ENCODE assay signal across 24 cellular contexts in the genomic region with DNA sequence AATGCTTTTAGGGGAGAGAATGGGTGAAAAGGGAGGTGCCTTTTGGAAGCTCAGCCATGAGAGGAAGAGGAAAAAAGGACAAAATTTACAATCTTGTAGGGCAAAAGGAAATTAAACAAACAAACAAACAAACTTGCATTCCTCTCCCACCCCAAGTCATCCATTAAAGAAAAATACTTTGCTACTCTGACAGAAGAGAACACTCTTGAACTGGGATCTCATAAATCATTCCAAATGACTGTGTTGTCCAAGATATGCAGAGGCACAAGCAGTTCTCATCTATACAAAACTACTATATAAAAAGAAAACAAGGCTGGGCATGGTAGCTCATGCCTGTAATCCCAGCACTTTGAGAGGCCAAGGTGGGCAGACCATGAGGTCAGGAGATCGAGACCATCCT. TPM values are rescaled to one million over a fixed set of nuclear protein-coding genes. Genes with fewer than 3 reads are reported as not detected.
A peak's percentile ranks its signal among the peaks of the same experiment; 100 is the strongest.
DNase-seq lines count a peak whose midpoint lies in the region; ATAC-seq and TF ChIP-seq lines count a peak whose summit lies in the region.
"Had no signal": no experiment of that assay in that cellular context is flagged by ENCODE, and none has a peak within 500 bp of the region (broad histone marks: within the 10 kb centered on the region; RNA-seq: fewer than 3 reads in every experiment).

No MANE protein-coding gene starts in this region.

- H3K9me3 Mint-ChIP-seq in activated T-cell treated with anti-CD3 and anti-CD28 coated beads, Interleukin-2, amount 50 U/mL, for 24 hours: no peaks in the 10 kb centered on the region
- H3K9me3 Mint-ChIP-seq in activated T-cell treated with anti-CD3 and anti-CD28 coated beads, Interleukin-2, amount 50 U/mL, for 4 hours: no peaks in the 10 kb centered on the region
- H3K9me3 Mint-ChIP-seq in type B pancreatic cell: no peaks in the 10 kb centered on the region
- no peaks in the 10 kb centered on the region for H3K9me3 Mint-ChIP-seq in activated CD8-positive, alpha-beta memory T cell treated with anti-CD3 and anti-CD28 coated beads, Interleukin-2, amount 10 ng/mL, durations not matched to agents 7 days and 5 days (ENCODE audit: low read depth)

- no peak overlapping the region for H3K4me3 ChIP-seq in aorta (ENCODE audit: low read length in 2 of 2)
- H3K4me3 ChIP-seq: BLaER1 treated with 17β-estradiol and CSF1 and Interleukin-3, amounts not matched to agents 10 nM and 100 nM had no signal

- H3K36me3 Mint-ChIP-seq in activated T-cell treated with anti-CD3 and anti-CD28 coated beads, Interleukin-2, amount 50 U/mL, for 24 hours (ENCODE audit: low read depth): peaks cover 65% of the 10 kb centered on the region
- peaks cover 21% of the 10 kb centered on the region for H3K36me3 Mint-ChIP-seq in activated T-cell treated with anti-CD3 and anti-CD28 coated beads, Interleukin-2, amount 50 U/mL, for 4 hours (ENCODE audit: insufficient read depth)
- H3K36me3 Mint-ChIP-seq in T-helper 17 cell (ENCODE audit: low read depth) (peaks cover 14% of the 10 kb centered on the region), type B pancreatic cell (peaks cover 18% of the 10 kb centered on the region)
- H3K36me3 Mint-ChIP-seq in activated CD8-positive, alpha-beta memory T cell treated with anti-CD3 and anti-CD28 coated beads, Interleukin-2, amount 10 ng/mL, durations not matched to agents 7 days and 5 days: peaks cover 17% of the 10 kb centered on the region

- H3K4me3 Mint-ChIP-seq in activated T-cell treated with anti-CD3 and anti-CD28 coated beads, Interleukin-2, amount 50 U/mL, for 24 hours: no peak overlapping the region
- H3K4me3 Mint-ChIP-seq in activated T-cell treated with anti-CD3 and anti-CD28 coated beads, Interleukin-2, amount 50 U/mL, for 4 hours: no peak overlapping the region
- H3K4me3 Mint-ChIP-seq in T-helper 17 cell: no peak overlapping the region
- peak overlapping the region; percentile 12 for H3K4me3 Mint-ChIP-seq in type B pancreatic cell
- no peak overlapping the region for H3K4me3 Mint-ChIP-seq in activated CD8-positive, alpha-beta memory T cell treated with anti-CD3 and anti-CD28 coated beads, Interleukin-2, amount 10 ng/mL, durations not matched to agents 7 days and 5 days

- CTCF ChIA-PET in activated CD8-positive, alpha-beta memory T cell treated with anti-CD3 and anti-CD28 coated beads, Interleukin-2, amount 10 ng/mL, durations not matched to agents 7 days and 5 days (lab: Charles Lee): interaction anchor here (0.7 to 0.9 kb wide), 2 partner anchors 14 to 80 kb away, joined by 3 read pairs; no protein-coding TSS in a partner anchor

- peak overlapping the region; percentile 50 for H3K27ac Mint-ChIP-seq in activated T-cell treated with anti-CD3 and anti-CD28 coated beads, Interleukin-2, amount 50 U/mL, for 24 hours
- H3K27ac Mint-ChIP-seq in T-helper 17 cell: peak overlapping the region; percentile 27
- H3K27ac Mint-ChIP-seq in type B pancreatic cell: peak overlapping the region; percentile 85
- no peak overlapping the region for H3K27ac Mint-ChIP-seq in activated CD8-positive, alpha-beta memory T cell treated with anti-CD3 and anti-CD28 coated beads, Interleukin-2, amount 10 ng/mL, durations not matched to agents 7 days and 5 days

- ATAC-seq in activated T-cell treated with anti-CD3 and anti-CD28 coated beads, Interleukin-2, amount 50 U/mL, for 4 hours: no peak
- ATAC-seq in T-helper 17 cell (no peak), aorta (ENCODE audit: low FRiP score) (no peak)
- no peak for ATAC-seq in activated CD8-positive, alpha-beta memory T cell treated with anti-CD3 and anti-CD28 coated beads, Interleukin-2, amount 10 ng/mL, durations not matched to agents 7 days and 5 days
- ATAC-seq: HepG2, Panc1 had no signal

- DNase-seq in activated T-cell treated with anti-CD3 and anti-CD28 coated beads, Interleukin-2, amount 50 U/mL, for 24 hours: no peak
- no peak for DNase-seq in activated T-cell treated with anti-CD3 and anti-CD28 coated beads, Interleukin-2, amount 50 U/mL, for 4 hours
- DNase-seq in T-helper 17 cell (no peak), left kidney (ENCODE audit: low read depth, low spot score) (peak; percentile 83), type B pancreatic cell (ENCODE audit: extremely low spot score, unreplicated experiment) (no peak), aorta (no peak), dedifferentiated amniotic fluid mesenchymal stem cell (ENCODE audit: extremely low spot score) (no peak)
- no peak for DNase-seq in activated CD8-positive, alpha-beta memory T cell treated with anti-CD3 and anti-CD28 coated beads, Interleukin-2, amount 10 ng/mL, durations not matched to agents 7 days and 5 days
- DNase-seq: 8988T, DMS53, GF-D8, KBM-7, MM.1S, NCI-H1048, NCI-H1417 treated with DMSO at 0.1 percent for 48 hours, NCI-H187 treated with DMSO at 0.1 percent for 48 hours, NCI-H510A, NCI-H748 treated with DMSO at 0.1 percent for 48 hours, SIG-M5, SK-N-SH had no signal

- no peaks in the 10 kb centered on the region for H3K4me1 ChIP-seq in aorta (ENCODE audit: control insufficient read depth in 1 of 2, insufficient read depth in 2 of 2, low read length in 2 of 2)

- H3K4me1 Mint-ChIP-seq in activated T-cell treated with anti-CD3 and anti-CD28 coated beads, Interleukin-2, amount 50 U/mL, for 24 hours (ENCODE audit: low read depth): no peaks in the 10 kb centered on the region
- H3K4me1 Mint-ChIP-seq in activated T-cell treated with anti-CD3 and anti-CD28 coated beads, Interleukin-2, amount 50 U/mL, for 4 hours (ENCODE audit: low read depth): no peaks in the 10 kb centered on the region
- H3K4me1 Mint-ChIP-seq in T-helper 17 cell: no peaks in the 10 kb centered on the region
- no peaks in the 10 kb centered on the region for H3K4me1 Mint-ChIP-seq in type B pancreatic cell (ENCODE audit: unreplicated experiment)
- H3K4me1 Mint-ChIP-seq in activated CD8-positive, alpha-beta memory T cell treated with anti-CD3 and anti-CD28 coated beads, Interleukin-2, amount 10 ng/mL, durations not matched to agents 7 days and 5 days: no peaks in the 10 kb centered on the region

- 80 to 88% methylated on average over 1 of the region's 1 CpG for WGBS in aorta, 2 donors

- peaks cover 0 to 10% of the 10 kb centered on the region in 2 donors for H3K36me3 ChIP-seq in aorta (ENCODE audit: control insufficient read depth in 1 of 2, insufficient read depth in 2 of 2, low read length in 1 of 2)

- no peaks in the 10 kb centered on the region for H3K9me3 ChIP-seq in T-helper 17 cell (ENCODE audit: control insufficient read depth, low read length, poor library complexity, severe bottlenecking)
- H3K9me3 ChIP-seq in aorta (ENCODE audit: control insufficient read depth, low read length): no peaks in the 10 kb centered on the region
- H3K9me3 ChIP-seq: SK-N-SH had no signal

- no peak overlapping the region for H3K27ac ChIP-seq in aorta (ENCODE audit: low read depth in 1 of 2, low read length in 2 of 2)
- H3K27ac ChIP-seq: BLaER1 treated with 17β-estradiol and CSF1 and Interleukin-3, amounts not matched to agents 10 nM and 100 nM; HL-60 had no signal

- H3K27me3 Mint-ChIP-seq in activated T-cell treated with anti-CD3 and anti-CD28 coated beads, Interleukin-2, amount 50 U/mL, for 24 hours: no peaks in the 10 kb centered on the region
- H3K27me3 Mint-ChIP-seq in activated T-cell treated with anti-CD3 and anti-CD28 coated beads, Interleukin-2, amount 50 U/mL, for 4 hours (ENCODE audit: low read depth): no peaks in the 10 kb centered on the region
- no peaks in the 10 kb centered on the region for H3K27me3 Mint-ChIP-seq in T-helper 17 cell
- H3K27me3 Mint-ChIP-seq in type B pancreatic cell: no peaks in the 10 kb centered on the region
- no peaks in the 10 kb centered on the region for H3K27me3 Mint-ChIP-seq in activated CD8-positive, alpha-beta memory T cell treated with anti-CD3 and anti-CD28 coated beads, Interleukin-2, amount 10 ng/mL, durations not matched to agents 7 days and 5 days

- TF ChIP-seq CTCF in type B pancreatic cell (conservative IDR thresholded peaks at IDR 0.05): no peak

- intact Hi-C loops in aorta (cut with DNase I): no loop called here

- no peaks in the 10 kb centered on the region for H3K27me3 ChIP-seq in aorta (ENCODE audit: control insufficient read depth in 1 of 2, insufficient read depth in 2 of 2, low read length in 1 of 2)
- H3K27me3 ChIP-seq: BLaER1 treated with 17β-estradiol and CSF1 and Interleukin-3, amounts not matched to agents 10 nM and 100 nM had no signal

RNA-seq across cellular contexts. Expression of a gene that starts 46.7 kb away (rescaled TPM):
- 10 to 100 TPM; 13.5 to 14.2 (median 13.7) TPM for total RNA-seq in activated T-cell treated with anti-CD3 and anti-CD28 coated beads, Interleukin-2, amount 50 U/mL, for 4 hours
- total RNA-seq in T-helper 17 cell: 10 to 100 TPM; 28.9 to 38.4 TPM
- total RNA-seq in type B pancreatic cell (ENCODE audit: low replicate concordance): 18.0 and 20.8 TPM in 2 replicates
- total RNA-seq in aorta: 10 to 100 TPM; 11.6 to 17.0 TPM
- 1 to 10 TPM; 6.1 to 7.4 TPM for polyA plus RNA-seq in aorta
- total RNA-seq in activated CD8-positive, alpha-beta memory T cell treated with anti-CD3 and anti-CD28 coated beads, Interleukin-2, amount 10 ng/mL, durations not matched to agents 7 days and 5 days: 10 to 100 TPM; 14.8 to 16.7 TPM

RNA-seq across cellular contexts. Expression of a gene that starts 46.9 kb away (rescaled TPM):
- 100 to 1,000 TPM; 109 to 118 (median 111) TPM for total RNA-seq in activated T-cell treated with anti-CD3 and anti-CD28 coated beads, Interleukin-2, amount 50 U/mL, for 4 hours
- 10 to 100 TPM; 15.6 to 17.6 TPM for total RNA-seq in T-helper 17 cell
- total RNA-seq in type B pancreatic cell (ENCODE audit: low replicate concordance): 47.8 and 50.1 TPM in 2 replicates
- total RNA-seq in aorta: 10 to 100 TPM; 38.2 to 41.5 TPM
- 10 to 100 TPM; 21.5 to 41.8 TPM for polyA plus RNA-seq in aorta
- 10 to 100 TPM; 53.9 to 64.4 TPM for total RNA-seq in activated CD8-positive, alpha-beta memory T cell treated with anti-CD3 and anti-CD28 coated beads, Interleukin-2, amount 10 ng/mL, durations not matched to agents 7 days and 5 days
